ENCODE assay signal across 20 cellular contexts in genomic region chr1:184506501-184506900, GRCh38.
"Had no signal": no experiment of that assay in that cellular context is flagged by ENCODE, and none has a peak within 500 bp of the region (broad histone marks: within the 10 kb centered on the region; RNA-seq: fewer than 3 reads in every experiment).

No MANE protein-coding gene starts in this region.

- FAIRE-seq: islet of Langerhans had no signal

- H3K27ac ChIP-seq: lower lobe of right lung had no signal

- DNase-seq: cortex of kidney; effector memory CD8-positive, alpha-beta T cell; erythroblast; foreskin melanocyte; heart right ventricle; hypothalamus; kidney glomerular epithelial cell; lower lobe of right lung; mesendoderm; naive B cell; nephron progenitor cell; small intestine; stimulated activated CD4-positive, alpha-beta T cell treated with anti-CD3 and anti-CD28 coated beads, Interleukin-12 subunit alpha, Interleukin-12 subunit beta, amount 100 ng/mL, for 4 hours; stimulated activated naive CD4-positive, alpha-beta T cell; stomach; substantia nigra; uterus had no signal

- H3K27me3 ChIP-seq: heart right ventricle, right atrium auricular region, stomach, uterus had no signal

- H3K9me3 ChIP-seq: heart right ventricle, lower lobe of right lung, right atrium auricular region, stomach, uterus had no signal

- ATAC-seq: effector memory CD8-positive, alpha-beta T cell; left lobe of liver; lower lobe of right lung had no signal

- H3K4me3 ChIP-seq: heart right ventricle, lower lobe of right lung, right atrium auricular region, stomach, uterus had no signal

- H3K36me3 ChIP-seq: lower lobe of right lung, right atrium auricular region, stomach, uterus had no signal
